1 cellular context compared by ENCODE assay signal in the genomic region with DNA sequence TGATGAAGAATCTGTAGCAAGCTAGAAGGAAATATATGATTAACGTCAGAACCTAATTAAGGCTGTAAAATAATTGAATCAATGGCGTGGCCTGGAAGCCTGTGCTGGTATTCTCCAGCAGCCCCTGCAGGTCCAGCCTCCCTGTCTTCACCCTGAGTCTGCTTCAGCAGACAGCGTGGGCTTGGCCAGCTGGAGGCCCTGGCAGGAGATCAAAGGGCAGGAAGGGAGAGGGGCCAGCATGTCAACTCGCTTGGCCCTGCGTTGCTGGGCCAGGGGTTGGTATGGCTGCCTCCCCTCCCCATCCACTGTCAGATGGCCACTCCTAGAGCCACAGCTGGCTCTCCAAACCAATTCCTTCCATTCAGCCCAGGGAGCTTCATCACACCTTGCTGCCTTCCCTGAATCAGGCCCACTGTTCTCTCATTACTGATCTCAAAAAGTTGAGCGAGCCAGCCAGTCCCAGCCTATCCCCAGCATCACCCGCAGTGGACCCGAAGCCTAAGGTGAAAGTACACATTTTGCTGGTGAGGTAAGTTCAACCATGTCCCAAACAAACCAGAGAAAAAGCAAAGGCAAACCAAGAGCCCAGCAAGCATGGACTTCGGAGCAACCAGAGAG.
TF ChIP-seq lines count a peak whose summit lies in the region.

No MANE protein-coding gene starts in this region.

TF ChIP-seq in A549, 52 proteins besides CTCF, POLR2A, EP300 and RAD21 (continued from another document):
- TF ChIP-seq, protein P1, sequence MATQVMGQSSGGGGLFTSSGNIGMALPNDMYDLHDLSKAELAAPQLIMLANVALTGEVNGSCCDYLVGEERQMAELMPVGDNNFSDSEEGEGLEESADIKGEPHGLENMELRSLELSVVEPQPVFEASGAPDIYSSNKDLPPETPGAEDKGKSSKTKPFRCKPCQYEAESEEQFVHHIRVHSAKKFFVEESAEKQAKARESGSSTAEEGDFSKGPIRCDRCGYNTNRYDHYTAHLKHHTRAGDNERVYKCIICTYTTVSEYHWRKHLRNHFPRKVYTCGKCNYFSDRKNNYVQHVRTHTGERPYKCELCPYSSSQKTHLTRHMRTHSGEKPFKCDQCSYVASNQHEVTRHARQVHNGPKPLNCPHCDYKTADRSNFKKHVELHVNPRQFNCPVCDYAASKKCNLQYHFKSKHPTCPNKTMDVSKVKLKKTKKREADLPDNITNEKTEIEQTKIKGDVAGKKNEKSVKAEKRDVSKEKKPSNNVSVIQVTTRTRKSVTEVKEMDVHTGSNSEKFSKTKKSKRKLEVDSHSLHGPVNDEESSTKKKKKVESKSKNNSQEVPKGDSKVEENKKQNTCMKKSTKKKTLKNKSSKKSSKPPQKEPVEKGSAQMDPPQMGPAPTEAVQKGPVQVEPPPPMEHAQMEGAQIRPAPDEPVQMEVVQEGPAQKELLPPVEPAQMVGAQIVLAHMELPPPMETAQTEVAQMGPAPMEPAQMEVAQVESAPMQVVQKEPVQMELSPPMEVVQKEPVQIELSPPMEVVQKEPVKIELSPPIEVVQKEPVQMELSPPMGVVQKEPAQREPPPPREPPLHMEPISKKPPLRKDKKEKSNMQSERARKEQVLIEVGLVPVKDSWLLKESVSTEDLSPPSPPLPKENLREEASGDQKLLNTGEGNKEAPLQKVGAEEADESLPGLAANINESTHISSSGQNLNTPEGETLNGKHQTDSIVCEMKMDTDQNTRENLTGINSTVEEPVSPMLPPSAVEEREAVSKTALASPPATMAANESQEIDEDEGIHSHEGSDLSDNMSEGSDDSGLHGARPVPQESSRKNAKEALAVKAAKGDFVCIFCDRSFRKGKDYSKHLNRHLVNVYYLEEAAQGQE (IDR thresholded peaks at IDR 0.05): no peak
- TF ChIP-seq MAZ (IDR thresholded peaks at IDR 0.05; ENCODE audit: borderline replicate concordance, low read depth, low read length) (no peak), FOSL2 (IDR thresholded peaks at IDR 0.05) (no peak), FOSL2 (CRISPR knock-in tag; IDR thresholded peaks at IDR 0.05) (no peak), CHD2 (IDR thresholded peaks at IDR 0.05; ENCODE audit: low read length, partially characterized antibody) (no peak), NPAS2 (CRISPR knock-in tag; IDR thresholded peaks at IDR 0.05; ENCODE audit: borderline replicate concordance) (no peak), CEBPB (IDR thresholded peaks at IDR 0.05) (no peak), HDAC2 (IDR thresholded peaks at IDR 0.05) (no peak)
- TF ChIP-seq, protein P2, sequence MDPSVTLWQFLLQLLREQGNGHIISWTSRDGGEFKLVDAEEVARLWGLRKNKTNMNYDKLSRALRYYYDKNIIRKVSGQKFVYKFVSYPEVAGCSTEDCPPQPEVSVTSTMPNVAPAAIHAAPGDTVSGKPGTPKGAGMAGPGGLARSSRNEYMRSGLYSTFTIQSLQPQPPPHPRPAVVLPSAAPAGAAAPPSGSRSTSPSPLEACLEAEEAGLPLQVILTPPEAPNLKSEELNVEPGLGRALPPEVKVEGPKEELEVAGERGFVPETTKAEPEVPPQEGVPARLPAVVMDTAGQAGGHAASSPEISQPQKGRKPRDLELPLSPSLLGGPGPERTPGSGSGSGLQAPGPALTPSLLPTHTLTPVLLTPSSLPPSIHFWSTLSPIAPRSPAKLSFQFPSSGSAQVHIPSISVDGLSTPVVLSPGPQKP (IDR thresholded peaks at IDR 0.05; ENCODE audit: low read depth, low read length): no peak
